Comparison of ENCODE assay signal across 8 cellular contexts in the genomic region with DNA sequence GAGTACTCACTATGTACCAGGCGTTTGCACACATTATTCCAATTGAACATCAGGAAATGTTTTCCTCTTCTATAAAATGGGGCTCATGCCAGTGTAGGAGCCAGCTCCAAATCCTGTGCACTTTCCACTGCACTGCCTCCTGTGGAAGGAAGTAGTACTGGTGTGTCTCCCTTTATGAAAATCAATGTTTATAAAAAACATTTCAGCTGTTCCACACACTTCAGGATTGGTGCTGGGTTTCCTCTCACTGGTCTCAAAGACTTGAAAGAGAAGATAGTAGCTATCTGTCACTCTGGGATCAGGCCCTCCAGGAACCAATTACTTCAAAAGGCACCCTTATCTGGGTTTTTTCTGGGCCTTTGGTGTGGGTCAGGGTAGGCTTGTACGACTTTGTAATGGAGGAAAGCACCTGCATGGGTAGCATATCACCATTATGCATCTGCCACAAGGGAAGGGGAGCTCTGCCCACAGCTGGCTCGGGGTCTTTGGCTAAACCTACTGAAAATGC. TPM values are rescaled to one million over a fixed set of nuclear protein-coding genes. Genes with fewer than 3 reads are reported as not detected.
DNase-seq lines count a peak whose midpoint lies in the region; ATAC-seq and TF ChIP-seq lines count a peak whose summit lies in the region.

No MANE protein-coding gene starts in this region.

- 67 to 68% methylated on average over 3 of the region's 3 CpGs for WGBS in testis, 2 donors

- no peaks in the 10 kb centered on the region for H3K27me3 ChIP-seq in testis

- CTCF ChIA-PET in T-cell (lab: Charles Lee), result interaction anchor here (0.7 to 2.0 kb wide), 8 partner anchors 9 to 322 kb away, joined by 3 to 9 read pairs (median 4); partner anchors contain the start of gene RAB14 (in 1 of the 2)

- H3K36me3 ChIP-seq in testis (ENCODE audit: low read depth, missing control alignments), result no peaks in the 10 kb centered on the region

- POLR2A ChIA-PET in T-cell (lab: Charles Lee), result no interaction called here

- peak overlapping the region; percentile 85 to 92 for H3K27ac Mint-ChIP-seq in T-cell

- H3K36me3 Mint-ChIP-seq in T-cell, result peaks cover 72% of the 10 kb centered on the region

- no peak for TF ChIP-seq POLR2A in testis (IDR thresholded peaks at IDR 0.05)

- no peaks in the 10 kb centered on the region for H3K9me3 ChIP-seq in testis

- peak overlapping the region in 1 of 3 donors; percentile 47 for H3K4me3 Mint-ChIP-seq in T-cell

- H3K27me3 Mint-ChIP-seq in T-cell, result no peaks in the 10 kb centered on the region

- H3K4me1 Mint-ChIP-seq in T-cell, result peaks cover 19 to 23% (median 22%) of the 10 kb centered on the region in 3 donors

- DNase-seq in activated CD4-positive, alpha-beta T cell treated with anti-CD3 and anti-CD28 coated beads for 48 hours, result peak; percentile 21
- no peak for DNase-seq in activated CD4-positive, alpha-beta T cell treated with anti-CD3 and anti-CD28 coated beads for 1 hour
- peak in 26 of 34 experiments; percentile 1 to 33 (median 14) for DNase-seq in T-cell
- DNase-seq in fibroblast of pulmonary artery (ENCODE audit: low read depth), result peak; percentile 27
- peak; percentile 26 for DNase-seq in testis
- no peak for DNase-seq in NCI-H1436 (lab: John Stamatoyannopoulos, UW)
- no peak for DNase-seq in cerebellar cortex (ENCODE audit: low spot score)

- peak; percentile 59 for TF ChIP-seq CTCF in fibroblast of pulmonary artery (IDR thresholded peaks at IDR 0.05; ENCODE audit: low read length, missing control alignments)
- TF ChIP-seq CTCF in testis (IDR thresholded peaks at IDR 0.05), result peak in 2 of 3 experiments; percentile 47 to 60

- ATAC-seq in T-cell (replicated peaks in 1 of 4) (peak; percentile 68 to 87 (median 79)), GM19463 (IDR thresholded peaks at IDR 0.05; ENCODE audit: unreplicated experiment) (no peak)

- intact Hi-C loops in testis (cut with DNase I; ENCODE audit: low total_unique reads), result no loop called here

- H3K4me3 ChIP-seq in fibroblast of pulmonary artery (replicated peaks; ENCODE audit: low read depth, low read length), result no peak overlapping the region
- H3K4me3 ChIP-seq in testis, result no peak overlapping the region

- no peak overlapping the region for H3K27ac ChIP-seq in testis

- H3K9me3 Mint-ChIP-seq in T-cell, result no peaks in the 10 kb centered on the region

- H3K4me1 ChIP-seq in testis, result no peaks in the 10 kb centered on the region

RNA-seq across cellular contexts. Expression of gene RAB14, which starts 32.5 kb away (rescaled TPM):
- 10 to 100 TPM; 42.4 to 56.6 (median 50.5) TPM for total RNA-seq in T-cell
- 10 to 100 TPM; 44.6 to 51.1 TPM for total RNA-seq in testis
- 66.7 TPM for polyA plus RNA-seq in testis (ENCODE audit: insufficient read depth, low read depth, low replicate concordance)

Comparison
In these comparisons a context has a peak if more than half of its experiments do, and no peak if none do; other contexts are left out.
1. DNase-seq: peak in activated CD4-positive, alpha-beta T cell treated with anti-CD3 and anti-CD28 coated beads for 48 hours (single experiment), T-cell (26 of 34), fibroblast of pulmonary artery (single experiment) and testis (single experiment); none in activated CD4-positive, alpha-beta T cell treated with anti-CD3 and anti-CD28 coated beads for 1 hour (single experiment), NCI-H1436 (single experiment) and cerebellar cortex (single experiment).